ENCODE assay signal across 3 cellular contexts in genomic region chr20:4511776-4512175, GRCh38.
TF ChIP-seq lines count a peak whose summit lies in the region.

No MANE protein-coding gene starts in this region.

TF ChIP-seq in A549, 52 proteins besides CTCF, POLR2A, EP300 and RAD21 (continued from another document):
- TF ChIP-seq NPAS2 (CRISPR knock-in tag; IDR thresholded peaks at IDR 0.05; ENCODE audit: borderline replicate concordance) (no peak), ESRRA (IDR thresholded peaks at IDR 0.05; ENCODE audit: borderline replicate concordance, low read length) (no peak), MAX (IDR thresholded peaks at IDR 0.05) (no peak), HES2 (IDR thresholded peaks at IDR 0.05) (no peak), CEBPB (IDR thresholded peaks at IDR 0.05) (no peak), REST (IDR thresholded peaks at IDR 0.05) (no peak), ZC3H11A (IDR thresholded peaks at IDR 0.05) (no peak), PBX3 (IDR thresholded peaks at IDR 0.05) (no peak)
TF ChIP-seq in A549: peak in this region for 0.

TF ChIP-seq in HEK293, 187 proteins besides CTCF, POLR2A, EP300 and RAD21 (continued from another document):
- TF ChIP-seq ZNF529 (tag by site-specific recombination; IDR thresholded peaks at IDR 0.05; ENCODE audit: insufficient replicate concordance) (no peak), SP2 (tag by site-specific recombination; IDR thresholded peaks at IDR 0.05) (no peak), FEZF1 (tag by site-specific recombination; IDR thresholded peaks at IDR 0.05) (no peak), KLF9 (tag by site-specific recombination; IDR thresholded peaks at IDR 0.05; ENCODE audit: low read depth) (no peak)

TF ChIP-seq in endothelial cell of umbilical vein, 7 proteins besides CTCF, POLR2A, EP300 and RAD21 (continued from another document):
- TF ChIP-seq MYC (IDR thresholded peaks at IDR 0.05; ENCODE audit: low read depth, low read length) (no peak), POLR2AphosphoS5 (IDR thresholded peaks at IDR 0.05; ENCODE audit: insufficient read depth, low read depth, low read length) (no peak), EZH2 (IDR thresholded peaks at IDR 0.05; ENCODE audit: borderline replicate concordance, low read depth, low read length, severe bottlenecking) (no peak), JUN (IDR thresholded peaks at IDR 0.05; ENCODE audit: borderline replicate concordance, insufficient read depth, insufficient read length, low read depth) (no peak), GATA2 (IDR thresholded peaks at IDR 0.05; ENCODE audit: insufficient read depth, insufficient read length, low read depth, low read length) (no peak)
TF ChIP-seq in endothelial cell of umbilical vein: peak in this region for 0.
